28 cellular contexts compared by ENCODE assay signal in genomic region chr5:11281842-11282241, GRCh38.
"Had no signal": no experiment of that assay in that cellular context is flagged by ENCODE, and none has a peak within 500 bp of the region (broad histone marks: within the 10 kb centered on the region; RNA-seq: fewer than 3 reads in every experiment).

No MANE protein-coding gene starts in this region.

- H3K4me3 ChIP-seq: stomach, suprapubic skin, testis, thoracic aorta, thyroid gland, tibial artery, tibial nerve, transverse colon, upper lobe of left lung, upper lobe of right lung, uterus, vagina had no signal

- H3K4me1 Mint-ChIP-seq: stimulated activated effector memory CD8-positive, alpha-beta T cell treated with anti-CD3 and anti-CD28 coated beads, Interleukin-12 subunit alpha, Interleukin-12 subunit beta, amount 100 ng/mL, for 72 hours; stimulated activated memory B cell treated with anti-CD40 and anti-IgM and Interleukin-4, amounts not matched to agents 10 μg/mL and 1 μg/mL and 100 μg/mL, for 72 hours; stimulated activated naive B cell treated with anti-CD40 and anti-IgM and Interleukin-4, amounts not matched to agents 10 μg/mL and 1 μg/mL and 100 μg/mL, for 72 hours; stimulated activated naive CD8-positive, alpha-beta T cell treated with anti-CD3 and anti-CD28 coated beads, Interleukin-15, amount 100 ng/mL, for 72 hours had no signal

- H3K27me3 Mint-ChIP-seq: stimulated activated memory B cell treated with anti-CD40 and anti-IgM and Interleukin-4, amounts not matched to agents 10 μg/mL and 1 μg/mL and 100 μg/mL, for 72 hours; type B pancreatic cell had no signal

- H3K27ac ChIP-seq: stomach, suprapubic skin, testis, thoracic aorta, thyroid gland, tibial artery, tibial nerve, transverse colon, upper lobe of left lung, upper lobe of right lung, uterus, vagina had no signal

- H3K27ac Mint-ChIP-seq: stimulated activated effector memory CD8-positive, alpha-beta T cell treated with anti-CD3 and anti-CD28 coated beads, Interleukin-12 subunit alpha, Interleukin-12 subunit beta, amount 100 ng/mL, for 72 hours; stimulated activated memory B cell treated with anti-CD40 and anti-IgM and Interleukin-4, amounts not matched to agents 10 μg/mL and 1 μg/mL and 100 μg/mL, for 72 hours; stimulated activated naive B cell treated with anti-CD40 and anti-IgM and Interleukin-4, amounts not matched to agents 10 μg/mL and 1 μg/mL and 100 μg/mL, for 72 hours; stimulated activated naive CD8-positive, alpha-beta T cell treated with anti-CD3 and anti-CD28 coated beads, Interleukin-15, amount 100 ng/mL, for 72 hours; stimulated activated naive CD8-positive, alpha-beta T cell treated with anti-CD3 and anti-CD28 coated beads, Interleukin-15, Interleukin-2, amounts not matched to agents 100 ng/mL and 50 ng/mL, for 24 hours; type B pancreatic cell had no signal

- ATAC-seq: stimulated activated effector memory CD8-positive, alpha-beta T cell treated with anti-CD3 and anti-CD28 coated beads, Interleukin-12 subunit alpha, Interleukin-12 subunit beta, amount 100 ng/mL, for 72 hours; stimulated activated memory B cell treated with anti-CD40 and anti-IgM and Interleukin-4, amounts not matched to agents 10 μg/mL and 1 μg/mL and 100 μg/mL, for 72 hours; stimulated activated naive B cell treated with anti-CD40 and anti-IgM and Interleukin-4, amounts not matched to agents 10 μg/mL and 1 μg/mL and 100 μg/mL, for 72 hours; stimulated activated naive CD8-positive, alpha-beta T cell treated with anti-CD3 and anti-CD28 coated beads, Interleukin-15, amount 100 ng/mL, for 72 hours; stimulated activated naive CD8-positive, alpha-beta T cell treated with anti-CD3 and anti-CD28 coated beads, Interleukin-15, Interleukin-2, amounts not matched to agents 100 U/mL and 50 U/mL, for 24 hours; upper lobe of right lung had no signal

- H3K9me3 ChIP-seq: suprapubic skin, testis, thoracic aorta, thyroid gland, transverse colon, upper lobe of right lung, uterus, vagina had no signal

- H3K36me3 Mint-ChIP-seq: stimulated activated effector memory CD8-positive, alpha-beta T cell treated with anti-CD3 and anti-CD28 coated beads, Interleukin-12 subunit alpha, Interleukin-12 subunit beta, amount 100 ng/mL, for 72 hours; stimulated activated memory B cell treated with anti-CD40 and anti-IgM and Interleukin-4, amounts not matched to agents 10 μg/mL and 1 μg/mL and 100 μg/mL, for 72 hours; stimulated activated naive B cell treated with anti-CD40 and anti-IgM and Interleukin-4, amounts not matched to agents 10 μg/mL and 1 μg/mL and 100 μg/mL, for 72 hours had no signal

- H3K36me3 ChIP-seq: stomach, suprapubic skin, thoracic aorta, thyroid gland, tibial artery, tibial nerve, transverse colon, upper lobe of left lung, upper lobe of right lung, uterus, vagina had no signal

- H3K27me3 ChIP-seq: stomach, testis, thyroid gland, tibial artery, tibial nerve, transverse colon, upper lobe of left lung, upper lobe of right lung, uterus, vagina had no signal

- H3K4me3 Mint-ChIP-seq: stimulated activated effector memory CD8-positive, alpha-beta T cell treated with anti-CD3 and anti-CD28 coated beads, Interleukin-12 subunit alpha, Interleukin-12 subunit beta, amount 100 ng/mL, for 72 hours; stimulated activated memory B cell treated with anti-CD40 and anti-IgM and Interleukin-4, amounts not matched to agents 10 μg/mL and 1 μg/mL and 100 μg/mL, for 72 hours; stimulated activated naive B cell treated with anti-CD40 and anti-IgM and Interleukin-4, amounts not matched to agents 10 μg/mL and 1 μg/mL and 100 μg/mL, for 72 hours; stimulated activated naive CD8-positive, alpha-beta T cell treated with anti-CD3 and anti-CD28 coated beads, Interleukin-15, amount 100 ng/mL, for 72 hours; stimulated activated naive CD8-positive, alpha-beta T cell treated with anti-CD3 and anti-CD28 coated beads, Interleukin-15, Interleukin-2, amounts not matched to agents 100 ng/mL and 50 ng/mL, for 24 hours; type B pancreatic cell had no signal

- H3K4me1 ChIP-seq: stomach, suprapubic skin, testis, thyroid gland, tibial artery, tibial nerve, transverse colon, upper lobe of left lung, upper lobe of right lung, uterus, vagina had no signal

- DNase-seq: stimulated activated CD4-positive, alpha-beta T cell treated with anti-CD3 and anti-CD28 coated beads, Interleukin-2, amount 100 ng/mL, for 48 hours; stimulated activated CD4-positive, alpha-beta T cell treated with anti-CD3 and anti-CD28 coated beads, Interleukin-4, amount 100 ng/mL, for 1 hour; stimulated activated CD4-positive, alpha-beta T cell treated with anti-CD3 and anti-CD28 coated beads, Interleukin-4, amount 100 ng/mL, for 24 hours; stimulated activated CD4-positive, alpha-beta T cell treated with anti-CD3 and anti-CD28 coated beads, Interleukin-4, amount 100 ng/mL, for 4 hours; stimulated activated CD8-positive, alpha-beta memory T cell treated with anti-CD3 and anti-CD28 coated beads, Interleukin-4, amount 100 ng/mL, for 48 hours; stimulated activated naive B cell treated with anti-CD40 and anti-IgM and Interleukin-4, amounts not matched to agents 10 μg/mL and 1 μg/mL and 100 μg/mL, for 72 hours; stimulated activated naive CD4-positive, alpha-beta T cell; stimulated activated naive CD4-positive, alpha-beta T cell treated with Interleukin-2 at 50 U/mL for 16 hours; stimulated activated naive CD8-positive, alpha-beta T cell treated with anti-CD3 and anti-CD28 coated beads, Interleukin-15, amount 100 ng/mL, for 72 hours; stimulated activated naive CD8-positive, alpha-beta T cell treated with anti-CD3 and anti-CD28 coated beads, Interleukin-15, Interleukin-2, amounts not matched to agents 100 U/mL and 50 U/mL, for 24 hours; stomach; substantia nigra; testis; thyroid gland; tibial artery; transverse colon; trophoblast cell; upper lobe of left lung; upper lobe of right lung; uterus had no signal
